19 cellular contexts compared by ENCODE assay signal in genomic region chr1:52916241-52916975, GRCh38. TPM values are rescaled to one million over a fixed set of nuclear protein-coding genes. Genes with fewer than 3 reads are reported as not detected.
DNase-seq lines count a peak whose midpoint lies in the region; ATAC-seq and TF ChIP-seq lines count a peak whose summit lies in the region.
"Had no signal": no experiment of that assay in that cellular context is flagged by ENCODE, and none has a peak within 500 bp of the region (broad histone marks: within the 10 kb centered on the region; RNA-seq: fewer than 3 reads in every experiment).

No MANE protein-coding gene starts in this region.

- no peak overlapping the region for H3K27ac Mint-ChIP-seq in Calu3 (ENCODE audit: unreplicated experiment)
- H3K27ac Mint-ChIP-seq: HFFc6 had no signal

- DNase-seq in Right ventricle myocardium inferior (ENCODE audit: missing footprints) (no peak), cardiac septum (ENCODE audit: low spot score) (no peak), left cardiac atrium (peak; percentile 26), prostate gland (ENCODE audit: low spot score) (no peak), Calu3 (no peak), transverse colon (no peak)
- DNase-seq: 8988T, Caco-2, DMS79, HFFc6, Karpas-422, MM.1S, NCI-H1105 treated with DMSO at 0.1 percent for 48 hours, NCI-H187, NCI-H69 had no signal

- CTCF ChIA-PET in Calu3 (lab: Charles Lee) = no interaction called here

- TF ChIP-seq CTCF in prostate gland (IDR thresholded peaks at IDR 0.05) (no peak), Calu3 (IDR thresholded peaks at IDR 0.05; ENCODE audit: unreplicated experiment) (no peak), transverse colon (IDR thresholded peaks at IDR 0.05) (no peak)

- H3K4me1 ChIP-seq in prostate gland (replicated peaks) = peaks cover 3% of the 10 kb centered on the region
- H3K4me1 ChIP-seq in transverse colon = peaks cover 0 to 10% (median 0%) of the 10 kb centered on the region in 4 donors
- H3K4me1 ChIP-seq: Caco-2 had no signal

- H3K4me3 ChIP-seq in prostate gland (no peak overlapping the region), transverse colon (no peak overlapping the region)

- peaks cover 24% of the 10 kb centered on the region for H3K4me1 Mint-ChIP-seq in Calu3 (ENCODE audit: low read depth, unreplicated experiment)

- H3K27me3 Mint-ChIP-seq in Calu3 (ENCODE audit: unreplicated experiment) = no peaks in the 10 kb centered on the region

- H3K27ac ChIP-seq in prostate gland = peak overlapping the region; percentile 21 to 37
- H3K27ac ChIP-seq in transverse colon = no peak overlapping the region

- peaks cover 18% of the 10 kb centered on the region for H3K36me3 Mint-ChIP-seq in Calu3 (ENCODE audit: insufficient read depth, unreplicated experiment)
- H3K36me3 Mint-ChIP-seq: CD14-positive monocyte had no signal

- BruUV-seq in Calu3 (replicated peaks; lab: Mats Ljungman, UMichigan) = no TSS peak

- 74% methylated on average over 10 of the region's 10 CpGs for WGBS in prostate gland
- WGBS in transverse colon (ENCODE audit: low coverage in 1 of 2), 2 donors = 82 to 90% methylated on average over 4 to 10 of the region's 10 CpGs

- peak; percentile 69 for ATAC-seq in Right ventricle myocardium inferior
- peak in 1 of 2 donors; percentile 4 for ATAC-seq in left cardiac atrium
- no peak for ATAC-seq in GM21825 (IDR thresholded peaks at IDR 0.05; ENCODE audit: unreplicated experiment)
- no peak for ATAC-seq in GM21515 (IDR thresholded peaks at IDR 0.05; ENCODE audit: unreplicated experiment)

- no peaks in the 10 kb centered on the region for H3K9me3 Mint-ChIP-seq in Calu3 (ENCODE audit: low read depth, unreplicated experiment)
- H3K9me3 Mint-ChIP-seq: HFFc6 had no signal

- H3K36me3 ChIP-seq in prostate gland = no peaks in the 10 kb centered on the region
- no peaks in the 10 kb centered on the region for H3K36me3 ChIP-seq in transverse colon

- intact Hi-C loops in Right ventricle myocardium inferior (cut with DNase I) (no loop called here), cardiac septum (cut with DNase I) (no loop called here), left cardiac atrium (cut with DNase I) (no loop called here), prostate gland (cut with DNase I) (loop anchor here (5.0 kb wide), 1 partner anchor 514 kb away; the partner anchor contains the start of genes ORC1 and PRPF38A), Calu3 (cut with micrococcal nuclease; ENCODE audit: unreplicated experiment) (no loop called here), transverse colon (cut with DNase I; ENCODE audit: low total_unique reads) (loop anchor here (10.0 kb wide), 1 partner anchor 268 kb away; no protein-coding TSS in a partner anchor)

- in situ Hi-C loops in transverse colon (cut with MboI; ENCODE audit: low pct_ligation_motif_present in 1 of 4, low pct_unique_long_range_greater_than_20kb in 1 of 4, low sequenced_read_pairs in 3 of 4) = loop anchor here in 1 of 4 donors (25.0 kb wide), 1 partner anchor 271 kb away; the partner anchor contains the start of gene CPT2

- no peak for TF ChIP-seq EP300 in transverse colon (IDR thresholded peaks at IDR 0.05; ENCODE audit: low read depth)

- H3K4me3 Mint-ChIP-seq in Calu3 (ENCODE audit: low read depth, unreplicated experiment) = no peak overlapping the region
- H3K4me3 Mint-ChIP-seq: CD14-positive monocyte, HFFc6 had no signal

- no peaks in the 10 kb centered on the region for H3K9me3 ChIP-seq in prostate gland
- no peaks in the 10 kb centered on the region for H3K9me3 ChIP-seq in transverse colon
- H3K9me3 ChIP-seq: Caco-2 had no signal

- no peaks in the 10 kb centered on the region for H3K27me3 ChIP-seq in prostate gland (replicated peaks; ENCODE audit: insufficient read depth)
- H3K27me3 ChIP-seq in transverse colon = no peaks in the 10 kb centered on the region

- TF ChIP-seq POLR2A in prostate gland (IDR thresholded peaks at IDR 0.05) = no peak
- TF ChIP-seq POLR2A in transverse colon (IDR thresholded peaks at IDR 0.05) = no peak

RNA-seq across cellular contexts. Expression of gene ECHDC2, which starts 5.1 kb away (rescaled TPM):
- total RNA-seq in Right ventricle myocardium inferior = 136 TPM
- total RNA-seq in cardiac septum = 92.3 TPM
- 100 to 1,000 TPM in 1 of 2 donors, 10 to 100 TPM in 1; 82.5 to 101 TPM for total RNA-seq in left cardiac atrium
- total RNA-seq in prostate gland = 100 to 1,000 TPM; 201 to 246 TPM
- total RNA-seq in Calu3 (2022) = 113 and 114 TPM in 2 replicates
- 100 to 1,000 TPM; 129 to 622 (median 214) TPM for total RNA-seq in transverse colon
- total RNA-seq: G401 had no signal

RNA-seq across cellular contexts. Expression of gene SCP2, which starts 10.7 kb away (rescaled TPM):
- 132 TPM for total RNA-seq in Right ventricle myocardium inferior
- total RNA-seq in cardiac septum = 124 TPM
- 100 to 1,000 TPM; 126 to 148 TPM for total RNA-seq in left cardiac atrium
- total RNA-seq in prostate gland = 100 to 1,000 TPM; 124 to 241 TPM
- 91.1 and 99.3 TPM in 2 replicates for total RNA-seq in Calu3 (2022)
- total RNA-seq in transverse colon = 100 to 1,000 TPM; 114 to 311 (median 223) TPM

Comparison
In these comparisons a context has a peak if more than half of its experiments do, and no peak if none do; other contexts are left out.
1. H3K27ac ChIP-seq: peak in prostate gland (2 of 2); none in transverse colon (0 of 4).
2. intact Hi-C loops: an anchor here in prostate gland (5.0 kb wide) and transverse colon (10.0 kb wide); none called in Right ventricle myocardium inferior, cardiac septum, left cardiac atrium and Calu3.